ENCODE assay signal across 14 cellular contexts in genomic region chr13:59437902-59438301, GRCh38.
DNase-seq lines count a peak whose midpoint lies in the region; ATAC-seq, FAIRE-seq and TF ChIP-seq lines count a peak whose summit lies in the region.
"Had no signal": no experiment of that assay in that cellular context is flagged by ENCODE, and none has a peak within 500 bp of the region (broad histone marks: within the 10 kb centered on the region; RNA-seq: fewer than 3 reads in every experiment).

No MANE protein-coding gene starts in this region.

- ATAC-seq in HG03108 (IDR thresholded peaks at IDR 0.05; ENCODE audit: unreplicated experiment) (no peak), HG02763 (IDR thresholded peaks at IDR 0.05; ENCODE audit: unreplicated experiment) (no peak)

- H3K27ac ChIP-seq in OCI-LY3 (ENCODE audit: low read length) (no peak overlapping the region), iPS-18a (ENCODE audit: low read length) (no peak overlapping the region), coronary artery (no peak overlapping the region)
- H3K27ac ChIP-seq: hepatocyte, RWPE1 had no signal

- no peaks in the 10 kb centered on the region for H3K36me3 ChIP-seq in OCI-LY3 (replicated peaks; ENCODE audit: low read depth, low read length)
- H3K36me3 ChIP-seq in iPS-18a (ENCODE audit: control insufficient read depth, low read depth, low read length), result no peaks in the 10 kb centered on the region

- no peak for TF ChIP-seq RAD21 in Ishikawa (IDR thresholded peaks at IDR 0.05; ENCODE audit: low read depth)

- DNase-seq in GM12891 (ENCODE audit: insufficient read length, low spot score) (no peak), coronary artery (ENCODE audit: low spot score) (no peak), A172 (ENCODE audit: low spot score) (no peak)
- DNase-seq: activated CD8-positive, alpha-beta memory T cell treated with anti-CD3 and anti-CD28 coated beads for 24 hours; stimulated activated CD8-positive, alpha-beta memory T cell treated with anti-CD3 and anti-CD28 coated beads, Interleukin-4, amount 100 ng/mL, for 48 hours had no signal

- H3K27me3 ChIP-seq in OCI-LY3 (ENCODE audit: low read depth, low read length), result no peaks in the 10 kb centered on the region
- H3K27me3 ChIP-seq in iPS-18a (ENCODE audit: control insufficient read depth, insufficient read depth, low read length), result no peaks in the 10 kb centered on the region
- H3K27me3 ChIP-seq: hepatocyte had no signal

- TF ChIP-seq EP300 in Ishikawa (IDR thresholded peaks at IDR 0.05; ENCODE audit: borderline replicate concordance), result no peak

- TF ChIP-seq POLR2A in GM12891 (IDR thresholded peaks at IDR 0.05; ENCODE audit: low read depth, low read length), result no peak

- H3K4me3 ChIP-seq in OCI-LY3 (ENCODE audit: low read length) (no peak overlapping the region), iPS-18a (ENCODE audit: low read length) (no peak overlapping the region), coronary artery (no peak overlapping the region)
- H3K4me3 ChIP-seq: hepatocyte had no signal

- H3K9ac ChIP-seq in OCI-LY3 (ENCODE audit: low read length), result no peak overlapping the region
- peak overlapping the region; percentile 3 for H3K9ac ChIP-seq in iPS-18a (ENCODE audit: low read length)

- H3K4me2 ChIP-seq in OCI-LY3 (ENCODE audit: low read length), result peak overlapping the region; percentile 25
- H3K4me2 ChIP-seq: hepatocyte had no signal

- H3K79me2 ChIP-seq in OCI-LY3 (ENCODE audit: low read length), result no peaks in the 10 kb centered on the region
- H3K79me2 ChIP-seq: hepatocyte had no signal

- no peak for FAIRE-seq in GM12891 (lab: Jason Lieb, UNC)
- FAIRE-seq: endothelial cell of umbilical vein, keratinocyte had no signal

- no peaks in the 10 kb centered on the region for H4K20me1 ChIP-seq in OCI-LY3 (ENCODE audit: insufficient read depth, low read length)

- TF ChIP-seq CTCF in OCI-LY3 (IDR thresholded peaks at IDR 0.05; ENCODE audit: low read depth, low read length) (no peak), coronary artery (IDR thresholded peaks at IDR 0.05) (no peak)

- H3K4me1 ChIP-seq in OCI-LY3 (ENCODE audit: low read length) (peaks cover 9% of the 10 kb centered on the region), iPS-18a (ENCODE audit: control insufficient read depth, low read depth, low read length) (peaks cover 4% of the 10 kb centered on the region)

- peaks cover 13% of the 10 kb centered on the region; the same call in 1 of the 2 replicates for H3K9me3 ChIP-seq in OCI-LY3 (ENCODE audit: insufficient read depth, low read length)
- H3K9me3 ChIP-seq in iPS-18a (ENCODE audit: control insufficient read depth, low read depth, low read length), result no peaks in the 10 kb centered on the region

- no peak overlapping the region for H2AFZ ChIP-seq in OCI-LY3 (ENCODE audit: low read depth, low read length)
- H2AFZ ChIP-seq: hepatocyte had no signal

TF ChIP-seq in GM12891, 5 proteins besides CTCF, POLR2A, EP300 and RAD21:
- TF ChIP-seq TAF1 (IDR thresholded peaks at IDR 0.05; ENCODE audit: low read depth, low read length), result no peak
- no peak for TF ChIP-seq POU2F2 (IDR thresholded peaks at IDR 0.05; ENCODE audit: low read depth, low read length)
- TF ChIP-seq SPI1 (IDR thresholded peaks at IDR 0.05; ENCODE audit: low read depth, low read length), result peak; percentile 34; the same call in 1 of the 2 replicates
- TF ChIP-seq POLR2AphosphoS5 (IDR thresholded peaks at IDR 0.05; ENCODE audit: low read depth, low read length), result no peak
- no peak for TF ChIP-seq PAX5 (IDR thresholded peaks at IDR 0.05; ENCODE audit: insufficient read depth, low read length, severe bottlenecking)

TF ChIP-seq in Ishikawa, 13 proteins besides CTCF, POLR2A, EP300 and RAD21:
- no peak for TF ChIP-seq TAF1 (IDR thresholded peaks at IDR 0.05; ENCODE audit: low read depth)
- no peak for TF ChIP-seq ZBTB7A (IDR thresholded peaks at IDR 0.05; ENCODE audit: low read depth)
- TF ChIP-seq FOXM1 (IDR thresholded peaks at IDR 0.05; ENCODE audit: borderline replicate concordance, low read depth), result no peak
- TF ChIP-seq EGR1 (IDR thresholded peaks at IDR 0.05), result no peak
- TF ChIP-seq REST (IDR thresholded peaks at IDR 0.05; ENCODE audit: low read depth), result peak; percentile 84
TF ChIP-seq in Ishikawa: peak in this region for 1.
